In the genomic region with DNA sequence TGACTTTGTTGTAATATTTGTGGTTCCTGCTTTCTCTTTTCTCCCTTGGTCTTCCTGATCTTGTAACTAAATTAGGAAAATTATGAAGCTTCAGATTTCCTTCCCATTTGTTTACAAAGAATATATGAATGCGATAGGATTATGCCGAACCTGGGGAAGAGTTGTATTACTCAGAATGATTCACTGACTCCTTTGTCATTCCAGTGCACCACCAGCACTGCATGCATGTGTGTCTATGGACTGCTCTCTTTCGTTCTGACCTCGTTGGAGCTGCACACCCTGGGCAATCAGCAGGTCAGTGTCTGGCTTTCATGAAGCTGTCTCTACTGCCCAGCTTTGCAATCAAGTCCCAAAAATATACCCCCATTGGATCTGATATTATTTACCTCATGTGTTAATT, we compare ENCODE assay signal across 1 cellular context.
TF ChIP-seq lines count a peak whose summit lies in the region.

No MANE protein-coding gene starts in this region.

TF ChIP-seq in IMR-90, 13 proteins besides CTCF, POLR2A, EP300 and RAD21:
- TF ChIP-seq CEBPB (IDR thresholded peaks at IDR 0.05; ENCODE audit: low read depth, low read length): no peak
- TF ChIP-seq SMC3 (IDR thresholded peaks at IDR 0.05; ENCODE audit: low read depth, low read length): no peak
- no peak for TF ChIP-seq MAZ (IDR thresholded peaks at IDR 0.05; ENCODE audit: borderline replicate concordance, low read depth, low read length)
- TF ChIP-seq MAFK (IDR thresholded peaks at IDR 0.05; ENCODE audit: low read depth, low read length): no peak
- TF ChIP-seq RCOR1 (IDR thresholded peaks at IDR 0.05; ENCODE audit: insufficient replicate concordance, low read length): no peak
- TF ChIP-seq NFE2L2 (IDR thresholded peaks at IDR 0.05; ENCODE audit: low read depth, low read length): no peak
- TF ChIP-seq, protein P1, sequence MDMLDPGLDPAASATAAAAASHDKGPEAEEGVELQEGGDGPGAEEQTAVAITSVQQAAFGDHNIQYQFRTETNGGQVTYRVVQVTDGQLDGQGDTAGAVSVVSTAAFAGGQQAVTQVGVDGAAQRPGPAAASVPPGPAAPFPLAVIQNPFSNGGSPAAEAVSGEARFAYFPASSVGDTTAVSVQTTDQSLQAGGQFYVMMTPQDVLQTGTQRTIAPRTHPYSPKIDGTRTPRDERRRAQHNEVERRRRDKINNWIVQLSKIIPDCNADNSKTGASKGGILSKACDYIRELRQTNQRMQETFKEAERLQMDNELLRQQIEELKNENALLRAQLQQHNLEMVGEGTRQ (IDR thresholded peaks at IDR 0.05; ENCODE audit: low read depth, low read length): no peak
- TF ChIP-seq, protein P2, sequence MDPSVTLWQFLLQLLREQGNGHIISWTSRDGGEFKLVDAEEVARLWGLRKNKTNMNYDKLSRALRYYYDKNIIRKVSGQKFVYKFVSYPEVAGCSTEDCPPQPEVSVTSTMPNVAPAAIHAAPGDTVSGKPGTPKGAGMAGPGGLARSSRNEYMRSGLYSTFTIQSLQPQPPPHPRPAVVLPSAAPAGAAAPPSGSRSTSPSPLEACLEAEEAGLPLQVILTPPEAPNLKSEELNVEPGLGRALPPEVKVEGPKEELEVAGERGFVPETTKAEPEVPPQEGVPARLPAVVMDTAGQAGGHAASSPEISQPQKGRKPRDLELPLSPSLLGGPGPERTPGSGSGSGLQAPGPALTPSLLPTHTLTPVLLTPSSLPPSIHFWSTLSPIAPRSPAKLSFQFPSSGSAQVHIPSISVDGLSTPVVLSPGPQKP (IDR thresholded peaks at IDR 0.05; ENCODE audit: borderline replicate concordance, low read depth, low read length): no peak
- no peak for TF ChIP-seq RFX5 (IDR thresholded peaks at IDR 0.05; ENCODE audit: low read depth, low read length)
- TF ChIP-seq MXI1 (IDR thresholded peaks at IDR 0.05; ENCODE audit: borderline replicate concordance, low read depth, low read length): peak; percentile 76; the same call in 1 of the 2 replicates
- TF ChIP-seq FOS (IDR thresholded peaks at IDR 0.05; ENCODE audit: low read depth, low read length): peak; percentile 54; the same call in 1 of the 2 replicates
- TF ChIP-seq BHLHE40 (IDR thresholded peaks at IDR 0.05; ENCODE audit: low read depth, low read length): peak; percentile 43; the same call in 1 of the 2 replicates
- no peak for TF ChIP-seq CHD1 (IDR thresholded peaks at IDR 0.05; ENCODE audit: low read depth, low read length)
